In the genomic region with DNA sequence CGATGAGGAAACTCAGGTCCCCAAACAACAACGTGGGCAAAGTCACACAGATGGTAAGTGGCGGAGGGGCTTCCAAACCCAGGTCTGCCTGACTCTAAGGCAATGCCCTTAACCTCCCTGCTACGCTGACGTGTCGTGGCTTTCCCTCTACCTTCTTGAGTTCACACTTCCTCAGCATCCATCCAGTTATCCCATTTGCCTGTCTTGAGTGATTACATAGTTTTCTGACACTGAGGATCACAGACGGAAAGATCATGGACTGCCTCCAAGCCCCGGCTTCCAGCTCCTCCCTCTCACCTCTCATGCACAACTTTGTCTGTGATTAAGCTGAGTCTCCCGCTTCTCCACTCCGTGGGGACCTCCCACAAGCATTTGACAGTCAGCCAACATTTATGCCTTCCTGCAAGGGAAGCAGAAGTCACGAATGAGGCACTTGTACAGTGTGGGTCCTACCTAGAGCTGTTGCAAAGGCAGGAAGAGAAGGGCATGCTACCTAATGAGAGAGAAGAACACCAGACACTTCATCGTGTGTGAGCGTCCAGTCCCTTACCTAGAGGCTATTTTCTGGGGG, we compare ENCODE assay signal across 24 cellular contexts. TPM values are rescaled to one million over a fixed set of nuclear protein-coding genes. Genes with fewer than 3 reads are reported as not detected.
A peak's percentile ranks its signal among the peaks of the same experiment; 100 is the strongest.
DNase-seq lines count a peak whose midpoint lies in the region; ATAC-seq lines count a peak whose summit lies in the region.
"Had no signal": no experiment of that assay in that cellular context is flagged by ENCODE, and none has a peak within 500 bp of the region (broad histone marks: within the 10 kb centered on the region; RNA-seq: fewer than 3 reads in every experiment).

No MANE protein-coding gene starts in this region.

- H3K27ac ChIP-seq in SK-N-MC, result peak overlapping the region; percentile 13; the same call in 1 of the 2 replicates
- H3K27ac ChIP-seq: gastrocnemius medialis, hepatocyte, PC-9, skin epidermis, transverse colon, WERI-Rb-1 had no signal

- peaks cover 38% of the 10 kb centered on the region for H3K4me1 Mint-ChIP-seq in stimulated activated memory B cell treated with anti-CD40 and anti-IgM and Interleukin-4, amounts not matched to agents 10 μg/mL and 1 μg/mL and 100 μg/mL, for 72 hours
- H3K4me1 Mint-ChIP-seq: CD4-positive, CD25-positive, alpha-beta regulatory T cell had no signal

- no peaks in the 10 kb centered on the region for H3K9me3 Mint-ChIP-seq in stimulated activated memory B cell treated with anti-CD40 and anti-IgM and Interleukin-4, amounts not matched to agents 10 μg/mL and 1 μg/mL and 100 μg/mL, for 72 hours

- no peak for ATAC-seq in stimulated activated memory B cell treated with anti-CD40 and anti-IgM and Interleukin-4, amounts not matched to agents 10 μg/mL and 1 μg/mL and 100 μg/mL, for 72 hours
- ATAC-seq: gastrocnemius medialis, HCT116, left lobe of liver had no signal

- H3K4me3 ChIP-seq in SK-N-MC (no peak overlapping the region), MG63 (no peak overlapping the region)
- H3K4me3 ChIP-seq: gastrocnemius medialis, hepatocyte, PC-9, skin epidermis, transverse colon had no signal

- H3K27ac Mint-ChIP-seq in stimulated activated memory B cell treated with anti-CD40 and anti-IgM and Interleukin-4, amounts not matched to agents 10 μg/mL and 1 μg/mL and 100 μg/mL, for 72 hours, result peak overlapping the region; percentile 54
- H3K27ac Mint-ChIP-seq: CD4-positive, CD25-positive, alpha-beta regulatory T cell had no signal

- peaks cover 58% of the 10 kb centered on the region for H3K36me3 Mint-ChIP-seq in stimulated activated memory B cell treated with anti-CD40 and anti-IgM and Interleukin-4, amounts not matched to agents 10 μg/mL and 1 μg/mL and 100 μg/mL, for 72 hours

- H3K4me3 Mint-ChIP-seq in stimulated activated memory B cell treated with anti-CD40 and anti-IgM and Interleukin-4, amounts not matched to agents 10 μg/mL and 1 μg/mL and 100 μg/mL, for 72 hours, result no peak overlapping the region
- H3K4me3 Mint-ChIP-seq: CD4-positive, CD25-positive, alpha-beta regulatory T cell had no signal

- peaks cover 22% of the 10 kb centered on the region; the same call in 1 of the 2 replicates for H3K36me3 ChIP-seq in SK-N-MC (ENCODE audit: insufficient read depth, low read length)
- peaks cover 45% of the 10 kb centered on the region for H3K36me3 ChIP-seq in MG63

- intact Hi-C loops in head of caudate nucleus (cut with DNase I), result no loop called here

- H3K27me3 ChIP-seq in MG63, result no peaks in the 10 kb centered on the region
- H3K27me3 ChIP-seq: gastrocnemius medialis, hepatocyte, transverse colon had no signal

- DNase-seq in CD1c-positive myeloid dendritic cell (ENCODE audit: extremely low spot score), result peak; percentile 74
- DNase-seq in SK-N-MC (ENCODE audit: low read depth, low spot score), result no peak
- peak in 30 of 42 donors; percentile 33 to 87 (median 64) for DNase-seq in head of caudate nucleus
- no peak for DNase-seq in MG63
- DNase-seq in LoVo (ENCODE audit: low spot score), result no peak
- no peak for DNase-seq in NCI-H146 treated with DMSO at 0.1 percent for 48 hours (lab: John Stamatoyannopoulos, UW; ENCODE audit: unreplicated experiment)
- DNase-seq: activated CD4-positive, alpha-beta T cell treated with anti-CD3 and anti-CD28 coated beads, Interleukin-2, amount 50 U/mL, for 1 hour; activated naive CD4-positive, alpha-beta T cell treated with anti-CD3 and anti-CD28 coated beads, Interleukin-2, amount 50 U/mL, for 16 hours; CD4-positive, CD25-positive, alpha-beta regulatory T cell; gastrocnemius medialis; NCI-H1694; NK-92 treated with Interleukin-12 subunit alpha and Interleukin-12 subunit beta, amount 100 ng/mL, for 24 hours; occipital lobe; PC-9; SHP77 treated with DMSO at 0.1 percent for 48 hours; SW 1271; T-helper 9 cell; transverse colon; WERI-Rb-1 had no signal

- no peak overlapping the region for H3K9ac ChIP-seq in SK-N-MC (ENCODE audit: insufficient read length)

- no peaks in the 10 kb centered on the region for H3K27me3 Mint-ChIP-seq in stimulated activated memory B cell treated with anti-CD40 and anti-IgM and Interleukin-4, amounts not matched to agents 10 μg/mL and 1 μg/mL and 100 μg/mL, for 72 hours
- H3K27me3 Mint-ChIP-seq: CD4-positive, CD25-positive, alpha-beta regulatory T cell had no signal

- H3K9me3 ChIP-seq in SK-N-MC (ENCODE audit: low read depth, low read length) (no peaks in the 10 kb centered on the region), MG63 (no peaks in the 10 kb centered on the region; the same call in 1 of the 2 replicates)
- H3K9me3 ChIP-seq: gastrocnemius medialis, transverse colon had no signal

RNA-seq across cellular contexts. Expression of gene TBC1D7, which starts 33.8 kb away (rescaled TPM):
- 36.2 and 40.6 TPM in 2 replicates for total RNA-seq in MG63 (2014; rRNA removed; shearing (Covaris generic); ENCODE audit: low replicate concordance)

Comparison
In these comparisons a context has a peak if more than half of its experiments do, and no peak if none do; other contexts are left out.
1. DNase-seq: peak in CD1c-positive myeloid dendritic cell (single experiment) and head of caudate nucleus (30 of 42); none in SK-N-MC (single experiment), MG63 (single experiment), LoVo (single experiment) and NCI-H146 treated with DMSO at 0.1 percent for 48 hours (single experiment).